8 cellular contexts compared by ENCODE assay signal in the genomic region with DNA sequence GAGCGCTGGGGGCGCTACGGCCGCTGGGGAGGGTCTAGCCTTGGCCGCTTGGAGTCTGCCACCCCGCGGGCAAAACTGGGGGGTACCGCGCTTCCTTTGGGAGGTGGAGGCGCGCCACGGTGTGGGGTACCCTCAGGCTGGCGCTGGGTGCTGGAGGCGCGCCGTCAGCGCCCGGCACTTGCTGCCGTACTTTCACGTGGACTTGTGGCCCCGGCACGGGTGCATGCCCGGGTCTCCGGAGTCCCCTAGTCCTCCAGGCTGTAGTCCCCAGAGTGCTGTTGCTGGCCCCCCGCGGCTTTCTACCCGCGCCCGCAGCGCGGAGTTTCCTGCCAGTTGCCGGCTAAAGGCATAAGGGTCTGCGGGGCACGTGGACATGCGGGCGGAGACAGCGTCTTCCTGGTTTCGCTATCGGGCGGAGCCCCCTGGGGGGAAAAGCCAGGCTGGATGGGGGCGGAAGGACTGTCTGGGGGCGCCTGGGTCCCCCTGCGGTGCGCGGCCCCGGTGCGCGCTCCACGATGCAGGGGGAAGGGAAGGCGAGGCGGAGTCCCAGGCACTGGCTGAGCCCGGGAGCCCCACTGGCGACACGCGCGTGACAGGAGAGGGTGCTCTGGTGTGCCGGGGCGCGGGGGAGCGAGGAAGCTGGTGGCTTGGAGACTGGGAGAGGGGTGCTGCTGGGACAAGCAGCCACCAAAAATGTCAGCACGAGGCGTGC. TPM values are rescaled to one million over a fixed set of nuclear protein-coding genes. Genes with fewer than 3 reads are reported as not detected.
A peak's percentile ranks its signal among the peaks of the same experiment; 100 is the strongest.
DNase-seq lines count a peak whose midpoint lies in the region; ATAC-seq and TF ChIP-seq lines count a peak whose summit lies in the region.

No MANE protein-coding gene starts in this region.

- peak overlapping the region; percentile 69 for H3K27ac ChIP-seq in muscle layer of duodenum (ENCODE audit: low read length)

- peaks cover 15 to 28% of the 10 kb centered on the region in 2 donors for H3K4me1 ChIP-seq in muscle layer of duodenum (ENCODE audit: control insufficient read depth in 1 of 2, insufficient read depth in 2 of 2, low read length in 2 of 2)

- H3K4me3 ChIP-seq in epithelial cell of proximal tubule (ENCODE audit: low read depth, low read length), result peak overlapping the region; percentile 90
- H3K4me3 ChIP-seq in muscle layer of duodenum (ENCODE audit: low read depth in 1 of 2, low read length in 2 of 2), result peak overlapping the region; percentile 79 to 99

- H3K36me3 Mint-ChIP-seq in stimulated activated memory B cell treated with anti-CD40 and anti-IgM and Interleukin-4, amounts not matched to agents 10 μg/mL and 1 μg/mL and 100 μg/mL, for 72 hours, result no peaks in the 10 kb centered on the region

- no peak for TF ChIP-seq CTCF in epithelial cell of proximal tubule (conservative IDR thresholded peaks at IDR 0.05; ENCODE audit: low read depth, low read length)

- no peaks in the 10 kb centered on the region for H3K36me3 ChIP-seq in muscle layer of duodenum (ENCODE audit: control insufficient read depth in 1 of 2, insufficient read depth in 2 of 2, low read length in 2 of 2)

- peak overlapping the region; percentile 97 for H3K4me3 Mint-ChIP-seq in stimulated activated memory B cell treated with anti-CD40 and anti-IgM and Interleukin-4, amounts not matched to agents 10 μg/mL and 1 μg/mL and 100 μg/mL, for 72 hours

- peak; percentile 35 for ATAC-seq in HG02588 (IDR thresholded peaks at IDR 0.05; ENCODE audit: unreplicated experiment)
- peak; percentile 76 for ATAC-seq in stimulated activated memory B cell treated with anti-CD40 and anti-IgM and Interleukin-4, amounts not matched to agents 10 μg/mL and 1 μg/mL and 100 μg/mL, for 72 hours

- DNase-seq in NCI-H2227 (lab: John Stamatoyannopoulos, UW; ENCODE audit: unreplicated experiment), result peak; percentile 23
- DNase-seq in NCI-H2227 treated with DMSO at 0.1 percent for 48 hours (lab: John Stamatoyannopoulos, UW), result no peak
- peak; percentile 35 for DNase-seq in NCI-H1092 treated with DMSO at 0.1 percent for 48 hours (lab: John Stamatoyannopoulos, UW)
- peak; percentile 81 for DNase-seq in activated CD8-positive, alpha-beta memory T cell treated with anti-CD3 and anti-CD28 coated beads, Interleukin-2, amount 50 U/mL, for 48 hours
- no peak for DNase-seq in epithelial cell of proximal tubule (ENCODE audit: low read depth)

- H3K27me3 ChIP-seq in muscle layer of duodenum (ENCODE audit: low read depth, low read length), result no peaks in the 10 kb centered on the region

- H3K27me3 Mint-ChIP-seq in stimulated activated memory B cell treated with anti-CD40 and anti-IgM and Interleukin-4, amounts not matched to agents 10 μg/mL and 1 μg/mL and 100 μg/mL, for 72 hours, result no peaks in the 10 kb centered on the region

- peaks cover 27% of the 10 kb centered on the region for H3K4me1 Mint-ChIP-seq in stimulated activated memory B cell treated with anti-CD40 and anti-IgM and Interleukin-4, amounts not matched to agents 10 μg/mL and 1 μg/mL and 100 μg/mL, for 72 hours

- H3K9me3 Mint-ChIP-seq in stimulated activated memory B cell treated with anti-CD40 and anti-IgM and Interleukin-4, amounts not matched to agents 10 μg/mL and 1 μg/mL and 100 μg/mL, for 72 hours, result no peaks in the 10 kb centered on the region

- no peaks in the 10 kb centered on the region for H3K9me3 ChIP-seq in muscle layer of duodenum (ENCODE audit: control insufficient read depth in 1 of 2, low read length in 2 of 2)

- peak overlapping the region; percentile 88 for H3K27ac Mint-ChIP-seq in stimulated activated memory B cell treated with anti-CD40 and anti-IgM and Interleukin-4, amounts not matched to agents 10 μg/mL and 1 μg/mL and 100 μg/mL, for 72 hours

RNA-seq across cellular contexts. Expression of gene PPARGC1B, which starts 0.7 kb away (rescaled TPM):
- total RNA-seq in epithelial cell of proximal tubule, result 0.81 and 1.3 TPM in 2 replicates

Comparison
In these comparisons a context has a peak if more than half of its experiments do, and no peak if none do; other contexts are left out.
1. DNase-seq: peak in NCI-H2227 (single experiment), NCI-H1092 treated with DMSO at 0.1 percent for 48 hours (single experiment) and activated CD8-positive, alpha-beta memory T cell treated with anti-CD3 and anti-CD28 coated beads, Interleukin-2, amount 50 U/mL, for 48 hours (single experiment); none in NCI-H2227 treated with DMSO at 0.1 percent for 48 hours (single experiment) and epithelial cell of proximal tubule (single experiment).